ENCODE assay signal across 2 cellular contexts in the genomic region with DNA sequence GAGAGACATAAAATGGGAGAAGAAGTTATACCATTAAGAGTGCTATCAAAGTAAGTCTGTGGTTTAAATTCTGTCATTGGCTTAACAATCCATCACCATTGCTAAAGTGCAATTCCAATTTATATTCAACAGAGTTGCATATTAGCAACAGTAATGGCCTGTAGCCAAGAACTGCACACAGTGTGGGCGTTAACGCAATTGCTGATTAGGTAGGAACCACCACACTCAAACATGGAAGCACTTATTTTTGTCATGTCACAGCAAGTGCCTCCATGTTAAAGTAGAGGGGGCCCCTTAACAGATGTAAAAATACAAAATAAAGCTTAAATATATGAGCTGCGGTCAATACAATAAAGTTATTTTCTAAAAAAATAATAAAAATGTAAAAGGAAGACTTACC.
A peak's percentile ranks its signal among the peaks of the same experiment; 100 is the strongest.
TF ChIP-seq lines count a peak whose summit lies in the region.

No MANE protein-coding gene starts in this region.

TF ChIP-seq in H1, 55 proteins besides CTCF, POLR2A, EP300 and RAD21 (continues in another document):
- TF ChIP-seq CTBP2 (IDR thresholded peaks at IDR 0.05; ENCODE audit: borderline replicate concordance, insufficient read depth, insufficient read length, low read length) (no peak), KDM5A (IDR thresholded peaks at IDR 0.05; ENCODE audit: low read length) (no peak), SP4 (IDR thresholded peaks at IDR 0.05; ENCODE audit: low read length) (no peak), ZNF274 (IDR thresholded peaks at IDR 0.05; ENCODE audit: borderline replicate concordance, extremely low read depth, low read length) (no peak), CEBPB (IDR thresholded peaks at IDR 0.05; ENCODE audit: low read depth, low read length) (no peak), CBX5 (IDR thresholded peaks at IDR 0.05; ENCODE audit: low read depth, low read length) (no peak), JUN (IDR thresholded peaks at IDR 0.05; ENCODE audit: low read depth, low read length) (no peak), KDM4A (IDR thresholded peaks at IDR 0.05; ENCODE audit: low read depth, low read length, severe bottlenecking) (peak; percentile 22), RNF2 (IDR thresholded peaks at IDR 0.05; ENCODE audit: borderline replicate concordance, low read depth, low read length, missing control alignments, poor library complexity, severe bottlenecking) (no peak), SP2 (IDR thresholded peaks at IDR 0.05; ENCODE audit: low read length) (no peak), TEAD4 (IDR thresholded peaks at IDR 0.05; ENCODE audit: low read depth, low read length) (no peak), TCF12 (IDR thresholded peaks at IDR 0.05; ENCODE audit: low read depth, low read length) (no peak), RXRA (IDR thresholded peaks at IDR 0.05; ENCODE audit: insufficient read depth, low read depth, low read length) (no peak), CREB1 (IDR thresholded peaks at IDR 0.05) (no peak), BRCA1 (IDR thresholded peaks at IDR 0.05; ENCODE audit: low read depth, low read length) (no peak), TAF1 (IDR thresholded peaks at IDR 0.05; ENCODE audit: low read depth, low read length) (0 out of 2 replicates have a peak, but pooled peaks have one; percentile 58)
- TF ChIP-seq, protein P1, sequence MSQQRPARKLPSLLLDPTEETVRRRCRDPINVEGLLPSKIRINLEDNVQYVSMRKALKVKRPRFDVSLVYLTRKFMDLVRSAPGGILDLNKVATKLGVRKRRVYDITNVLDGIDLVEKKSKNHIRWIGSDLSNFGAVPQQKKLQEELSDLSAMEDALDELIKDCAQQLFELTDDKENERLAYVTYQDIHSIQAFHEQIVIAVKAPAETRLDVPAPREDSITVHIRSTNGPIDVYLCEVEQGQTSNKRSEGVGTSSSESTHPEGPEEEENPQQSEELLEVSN (IDR thresholded peaks at IDR 0.05), result no peak
- TF ChIP-seq, protein P2, sequence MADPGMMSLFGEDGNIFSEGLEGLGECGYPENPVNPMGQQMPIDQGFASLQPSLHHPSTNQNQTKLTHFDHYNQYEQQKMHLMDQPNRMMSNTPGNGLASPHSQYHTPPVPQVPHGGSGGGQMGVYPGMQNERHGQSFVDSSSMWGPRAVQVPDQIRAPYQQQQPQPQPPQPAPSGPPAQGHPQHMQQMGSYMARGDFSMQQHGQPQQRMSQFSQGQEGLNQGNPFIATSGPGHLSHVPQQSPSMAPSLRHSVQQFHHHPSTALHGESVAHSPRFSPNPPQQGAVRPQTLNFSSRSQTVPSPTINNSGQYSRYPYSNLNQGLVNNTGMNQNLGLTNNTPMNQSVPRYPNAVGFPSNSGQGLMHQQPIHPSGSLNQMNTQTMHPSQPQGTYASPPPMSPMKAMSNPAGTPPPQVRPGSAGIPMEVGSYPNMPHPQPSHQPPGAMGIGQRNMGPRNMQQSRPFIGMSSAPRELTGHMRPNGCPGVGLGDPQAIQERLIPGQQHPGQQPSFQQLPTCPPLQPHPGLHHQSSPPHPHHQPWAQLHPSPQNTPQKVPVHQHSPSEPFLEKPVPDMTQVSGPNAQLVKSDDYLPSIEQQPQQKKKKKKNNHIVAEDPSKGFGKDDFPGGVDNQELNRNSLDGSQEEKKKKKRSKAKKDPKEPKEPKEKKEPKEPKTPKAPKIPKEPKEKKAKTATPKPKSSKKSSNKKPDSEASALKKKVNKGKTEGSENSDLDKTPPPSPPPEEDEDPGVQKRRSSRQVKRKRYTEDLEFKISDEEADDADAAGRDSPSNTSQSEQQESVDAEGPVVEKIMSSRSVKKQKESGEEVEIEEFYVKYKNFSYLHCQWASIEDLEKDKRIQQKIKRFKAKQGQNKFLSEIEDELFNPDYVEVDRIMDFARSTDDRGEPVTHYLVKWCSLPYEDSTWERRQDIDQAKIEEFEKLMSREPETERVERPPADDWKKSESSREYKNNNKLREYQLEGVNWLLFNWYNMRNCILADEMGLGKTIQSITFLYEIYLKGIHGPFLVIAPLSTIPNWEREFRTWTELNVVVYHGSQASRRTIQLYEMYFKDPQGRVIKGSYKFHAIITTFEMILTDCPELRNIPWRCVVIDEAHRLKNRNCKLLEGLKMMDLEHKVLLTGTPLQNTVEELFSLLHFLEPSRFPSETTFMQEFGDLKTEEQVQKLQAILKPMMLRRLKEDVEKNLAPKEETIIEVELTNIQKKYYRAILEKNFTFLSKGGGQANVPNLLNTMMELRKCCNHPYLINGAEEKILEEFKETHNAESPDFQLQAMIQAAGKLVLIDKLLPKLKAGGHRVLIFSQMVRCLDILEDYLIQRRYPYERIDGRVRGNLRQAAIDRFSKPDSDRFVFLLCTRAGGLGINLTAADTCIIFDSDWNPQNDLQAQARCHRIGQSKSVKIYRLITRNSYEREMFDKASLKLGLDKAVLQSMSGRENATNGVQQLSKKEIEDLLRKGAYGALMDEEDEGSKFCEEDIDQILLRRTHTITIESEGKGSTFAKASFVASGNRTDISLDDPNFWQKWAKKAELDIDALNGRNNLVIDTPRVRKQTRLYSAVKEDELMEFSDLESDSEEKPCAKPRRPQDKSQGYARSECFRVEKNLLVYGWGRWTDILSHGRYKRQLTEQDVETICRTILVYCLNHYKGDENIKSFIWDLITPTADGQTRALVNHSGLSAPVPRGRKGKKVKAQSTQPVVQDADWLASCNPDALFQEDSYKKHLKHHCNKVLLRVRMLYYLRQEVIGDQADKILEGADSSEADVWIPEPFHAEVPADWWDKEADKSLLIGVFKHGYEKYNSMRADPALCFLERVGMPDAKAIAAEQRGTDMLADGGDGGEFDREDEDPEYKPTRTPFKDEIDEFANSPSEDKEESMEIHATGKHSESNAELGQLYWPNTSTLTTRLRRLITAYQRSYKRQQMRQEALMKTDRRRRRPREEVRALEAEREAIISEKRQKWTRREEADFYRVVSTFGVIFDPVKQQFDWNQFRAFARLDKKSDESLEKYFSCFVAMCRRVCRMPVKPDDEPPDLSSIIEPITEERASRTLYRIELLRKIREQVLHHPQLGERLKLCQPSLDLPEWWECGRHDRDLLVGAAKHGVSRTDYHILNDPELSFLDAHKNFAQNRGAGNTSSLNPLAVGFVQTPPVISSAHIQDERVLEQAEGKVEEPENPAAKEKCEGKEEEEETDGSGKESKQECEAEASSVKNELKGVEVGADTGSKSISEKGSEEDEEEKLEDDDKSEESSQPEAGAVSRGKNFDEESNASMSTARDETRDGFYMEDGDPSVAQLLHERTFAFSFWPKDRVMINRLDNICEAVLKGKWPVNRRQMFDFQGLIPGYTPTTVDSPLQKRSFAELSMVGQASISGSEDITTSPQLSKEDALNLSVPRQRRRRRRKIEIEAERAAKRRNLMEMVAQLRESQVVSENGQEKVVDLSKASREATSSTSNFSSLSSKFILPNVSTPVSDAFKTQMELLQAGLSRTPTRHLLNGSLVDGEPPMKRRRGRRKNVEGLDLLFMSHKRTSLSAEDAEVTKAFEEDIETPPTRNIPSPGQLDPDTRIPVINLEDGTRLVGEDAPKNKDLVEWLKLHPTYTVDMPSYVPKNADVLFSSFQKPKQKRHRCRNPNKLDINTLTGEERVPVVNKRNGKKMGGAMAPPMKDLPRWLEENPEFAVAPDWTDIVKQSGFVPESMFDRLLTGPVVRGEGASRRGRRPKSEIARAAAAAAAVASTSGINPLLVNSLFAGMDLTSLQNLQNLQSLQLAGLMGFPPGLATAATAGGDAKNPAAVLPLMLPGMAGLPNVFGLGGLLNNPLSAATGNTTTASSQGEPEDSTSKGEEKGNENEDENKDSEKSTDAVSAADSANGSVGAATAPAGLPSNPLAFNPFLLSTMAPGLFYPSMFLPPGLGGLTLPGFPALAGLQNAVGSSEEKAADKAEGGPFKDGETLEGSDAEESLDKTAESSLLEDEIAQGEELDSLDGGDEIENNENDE (IDR thresholded peaks at IDR 0.05; ENCODE audit: insufficient replicate concordance, low read length), result no peak

TF ChIP-seq in SK-N-SH, 30 proteins besides CTCF, POLR2A, EP300 and RAD21:
- TF ChIP-seq TCF12 (IDR thresholded peaks at IDR 0.05) (no peak), NFIC (IDR thresholded peaks at IDR 0.05; ENCODE audit: borderline replicate concordance) (no peak), CHD2 (IDR thresholded peaks at IDR 0.05; ENCODE audit: low read length, partially characterized antibody) (no peak), TEAD4 (IDR thresholded peaks at IDR 0.05; ENCODE audit: borderline replicate concordance, insufficient read depth) (no peak), RXRA (IDR thresholded peaks at IDR 0.05; ENCODE audit: borderline replicate concordance, low read depth) (no peak)
